ENCODE assay signal across 1 cellular context in genomic region chr4:127936974-127937373, GRCh38.
TF ChIP-seq lines count a peak whose summit lies in the region.

No MANE protein-coding gene starts in this region.

TF ChIP-seq in HepG2, 621 proteins besides CTCF, POLR2A, EP300 and RAD21:
- TF ChIP-seq ZNF124 (CRISPR knock-in tag; IDR thresholded peaks at IDR 0.05) (no peak), FOXO1 (CRISPR knock-in tag; IDR thresholded peaks at IDR 0.05) (no peak), FLYWCH1 (CRISPR knock-in tag; IDR thresholded peaks at IDR 0.05) (no peak), AFF4 (CRISPR knock-in tag; IDR thresholded peaks at IDR 0.05) (no peak), ZC3H4 (CRISPR knock-in tag; IDR thresholded peaks at IDR 0.05; ENCODE audit: borderline replicate concordance) (no peak), ZNF781 (CRISPR knock-in tag; IDR thresholded peaks at IDR 0.05; ENCODE audit: borderline replicate concordance, not compliant biosample characterization) (no peak), ZNF605 (CRISPR knock-in tag; IDR thresholded peaks at IDR 0.05) (no peak), HNF1B (CRISPR knock-in tag; IDR thresholded peaks at IDR 0.05) (no peak), WIZ (CRISPR knock-in tag; IDR thresholded peaks at IDR 0.05) (no peak), ZNF691 (CRISPR knock-in tag; IDR thresholded peaks at IDR 0.05; ENCODE audit: borderline replicate concordance, low read depth) (no peak), TRIM22 (IDR thresholded peaks at IDR 0.05) (no peak), ZNF569 (CRISPR knock-in tag; IDR thresholded peaks at IDR 0.05; ENCODE audit: borderline replicate concordance) (no peak), NFIC (IDR thresholded peaks at IDR 0.05; ENCODE audit: low read length) (no peak), KAT2B (IDR thresholded peaks at IDR 0.05; ENCODE audit: borderline replicate concordance, low read depth, low read length) (no peak), ZNF703 (CRISPR knock-in tag; IDR thresholded peaks at IDR 0.05; ENCODE audit: borderline replicate concordance) (no peak)
